Comparison of ENCODE assay signal across 8 cellular contexts in the genomic region with DNA sequence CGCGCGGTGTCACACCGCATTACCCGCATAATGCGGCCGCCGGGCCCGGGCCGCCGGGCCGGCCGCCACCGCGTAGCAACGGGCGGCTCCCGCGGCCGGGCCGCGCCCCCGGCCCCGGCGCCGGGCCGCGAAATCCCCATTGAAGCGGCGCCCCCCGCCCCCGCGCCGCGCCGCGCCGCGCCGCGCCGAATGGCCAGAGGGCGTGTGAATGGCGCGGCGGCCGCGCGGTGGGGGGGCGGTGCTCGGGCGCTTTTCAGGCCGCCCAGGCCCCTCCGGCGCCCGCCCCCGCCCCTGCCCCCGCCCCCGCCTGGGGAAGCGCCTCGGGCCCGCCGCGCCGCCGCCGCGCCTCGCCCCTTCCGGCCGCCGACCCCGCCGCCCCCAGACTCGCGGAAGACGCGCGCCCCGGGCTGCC.
DNase-seq lines count a peak whose midpoint lies in the region; ATAC-seq and TF ChIP-seq lines count a peak whose summit lies in the region.

No MANE protein-coding gene starts in this region.

- peaks cover 4% of the 10 kb centered on the region for H3K4me1 ChIP-seq in neuron (ENCODE audit: insufficient read depth, low read length)

- peak overlapping the region; percentile 32 for H3K4me3 ChIP-seq in neuron (ENCODE audit: low read length)

- no peak overlapping the region for H2AFZ ChIP-seq in neuron (ENCODE audit: low read depth, low read length)

- no peak for TF ChIP-seq POLR2A in erythroblast (IDR thresholded peaks at IDR 0.05; ENCODE audit: low read length)

- no peak for ATAC-seq in GM21423 (IDR thresholded peaks at IDR 0.05; ENCODE audit: unreplicated experiment)
- ATAC-seq in GM19455 (IDR thresholded peaks at IDR 0.05; ENCODE audit: unreplicated experiment) = no peak
- no peak for ATAC-seq in HG03457 (IDR thresholded peaks at IDR 0.05; ENCODE audit: unreplicated experiment)

- no peaks in the 10 kb centered on the region for H3K9me3 ChIP-seq in neuron (ENCODE audit: low read length)

- peak; percentile 11 for DNase-seq in stimulated activated CD4-positive, alpha-beta T cell treated with anti-CD3 and anti-CD28 coated beads, Interleukin-12 subunit alpha, Interleukin-12 subunit beta, amount 100 ng/mL, for 4 hours
- no peak for DNase-seq in stimulated activated CD4-positive, alpha-beta T cell treated with anti-CD3 and anti-CD28 coated beads, Interleukin-4, amount 100 ng/mL, for 24 hours
- DNase-seq in OCI-M1 (lab: John Stamatoyannopoulos, UW) (peak; percentile 34), erythroblast (lab: John Stamatoyannopoulos, UW) (peak; percentile 59 to 64)

- H3K36me3 ChIP-seq in neuron (ENCODE audit: insufficient read depth, low read length) = peaks cover 22% of the 10 kb centered on the region

- no peaks in the 10 kb centered on the region for H3K27me3 ChIP-seq in neuron (ENCODE audit: insufficient read depth, low read length)
